ENCODE assay signal across 28 cellular contexts in the genomic region with DNA sequence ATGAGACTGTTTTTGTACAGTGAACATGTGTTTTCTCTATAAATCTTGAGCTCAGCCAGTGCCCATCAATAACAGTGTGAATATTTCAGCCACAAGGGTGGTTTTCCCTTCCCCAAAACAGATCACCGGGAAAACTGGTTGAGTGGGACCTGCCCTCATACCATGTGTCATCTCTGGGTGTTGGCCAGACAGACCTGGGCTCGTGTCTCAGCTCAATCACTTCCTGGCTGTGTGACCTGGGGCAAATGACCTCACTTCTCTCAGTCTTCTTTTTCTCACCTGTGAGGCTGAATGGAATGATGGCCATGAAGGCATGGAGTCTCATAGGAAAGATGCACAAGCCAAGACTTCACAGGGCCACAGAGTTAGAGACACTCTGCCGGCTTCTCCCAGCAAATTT.
A peak's percentile ranks its signal among the peaks of the same experiment; 100 is the strongest.
DNase-seq lines count a peak whose midpoint lies in the region; ATAC-seq and TF ChIP-seq lines count a peak whose summit lies in the region.
"Had no signal": no experiment of that assay in that cellular context is flagged by ENCODE, and none has a peak within 500 bp of the region (broad histone marks: within the 10 kb centered on the region; RNA-seq: fewer than 3 reads in every experiment).

No MANE protein-coding gene starts in this region.

- H3K9me3 ChIP-seq in neural progenitor cell (ENCODE audit: low read depth) (peaks cover 2% of the 10 kb centered on the region), aorta (ENCODE audit: control insufficient read depth, low read length) (no peaks in the 10 kb centered on the region)
- H3K9me3 ChIP-seq: ovary had no signal

- H3K27ac ChIP-seq in angular gyrus (ENCODE audit: low read depth, low read length), result peak overlapping the region; percentile 76
- H3K27ac ChIP-seq in neural progenitor cell, result no peak overlapping the region
- H3K27ac ChIP-seq in aorta (ENCODE audit: low read depth in 1 of 2, low read length in 2 of 2), result no peak overlapping the region
- H3K27ac ChIP-seq: A549, brain microvascular endothelial cell, ovary, SK-N-MC had no signal

- TF ChIP-seq CTCF in neural progenitor cell (IDR thresholded peaks at IDR 0.05), result no peak

- H3K4me3 ChIP-seq in neural progenitor cell (no peak overlapping the region), aorta (ENCODE audit: low read length in 2 of 2) (no peak overlapping the region)
- H3K4me3 ChIP-seq: A549, K562, ovary, SK-N-MC had no signal

- peak; percentile 98 for ATAC-seq in esophagus mucosa
- ATAC-seq in aorta (ENCODE audit: low FRiP score), result no peak
- ATAC-seq: A549; K562; naive thymus-derived CD8-positive, alpha-beta T cell had no signal

- DNase-seq in ELR (ENCODE audit: low read depth) (peak; percentile 6), neural progenitor cell (ENCODE audit: low spot score) (no peak), aorta (no peak), NCI-H146 treated with DMSO at 0.1 percent for 48 hours (lab: John Stamatoyannopoulos, UW; ENCODE audit: unreplicated experiment) (no peak)
- DNase-seq in activated T-cell treated with anti-CD3 and anti-CD28 coated beads, Interleukin-2, amount 50 U/mL, for 24 hours, result no peak
- DNase-seq in activated effector memory CD4-positive, alpha-beta T cell treated with Interleukin-2 at 50 U/mL for 16 hours, result no peak
- DNase-seq: activated CD4-positive, alpha-beta T cell treated with anti-CD3 and anti-CD28 coated beads, Interleukin-2, amount 50 U/mL, for 48 hours; activated CD8-positive, alpha-beta memory T cell treated with anti-CD3 and anti-CD28 coated beads, Interleukin-2, amount 50 U/mL, for 4 hours; activated naive CD4-positive, alpha-beta T cell treated with anti-CD3 and anti-CD28 coated beads for 36 hours; AML-193; brain microvascular endothelial cell; CD4-positive, alpha-beta T cell; effector CD4-positive, alpha-beta T cell; erythroblast; head of caudate nucleus; naive thymus-derived CD8-positive, alpha-beta T cell; NCI-H1105; NCI-H187 treated with DMSO at 0.1 percent for 48 hours; NCI-H2171; ovary; stimulated activated CD4-positive, alpha-beta T cell treated with anti-CD3 and anti-CD28 coated beads, Interleukin-4, amount 100 ng/mL, for 24 hours had no signal

- H3K27ac Mint-ChIP-seq in neural progenitor cell, result peak overlapping the region; percentile 9
- no peak overlapping the region for H3K27ac Mint-ChIP-seq in activated T-cell treated with anti-CD3 and anti-CD28 coated beads, Interleukin-2, amount 50 U/mL, for 24 hours
- H3K27ac Mint-ChIP-seq: activated naive CD4-positive, alpha-beta T cell treated with anti-CD3 and anti-CD28 coated beads for 36 hours; activated T-helper 1 cell treated with anti-CD3 and anti-CD28 coated beads, Interleukin-12 subunit alpha, Interleukin-12 subunit beta, Interleukin-2, Interleukin-4 antibody, amounts not matched to agents 30 ng/mL and 10 ng/mL and 1 ng/mL, durations not matched to agents 14 hours and 24 hours and 36 hours; CD4-positive, alpha-beta T cell; naive thymus-derived CD8-positive, alpha-beta T cell; T-helper 1 cell treated with Interleukin-12 subunit alpha and Interleukin-12 subunit beta and Interleukin-4 antibody, amounts not matched to agents 30 μg/mL and 1 μg/mL, for 36 hours had no signal

- H3K36me3 Mint-ChIP-seq in neural progenitor cell, result peaks cover 7% of the 10 kb centered on the region
- H3K36me3 Mint-ChIP-seq in activated T-cell treated with anti-CD3 and anti-CD28 coated beads, Interleukin-2, amount 50 U/mL, for 24 hours (ENCODE audit: low read depth), result no peaks in the 10 kb centered on the region

- H2AFZ ChIP-seq in neural progenitor cell (replicated peaks), result no peak overlapping the region

- no peaks in the 10 kb centered on the region for H3K27me3 ChIP-seq in neural progenitor cell
- H3K27me3 ChIP-seq in aorta (ENCODE audit: control insufficient read depth in 1 of 2, insufficient read depth in 2 of 2, low read length in 1 of 2), result no peaks in the 10 kb centered on the region
- H3K27me3 ChIP-seq: brain microvascular endothelial cell, ovary had no signal

- H3K4me1 Mint-ChIP-seq in neural progenitor cell, result peaks cover 41% of the 10 kb centered on the region
- no peaks in the 10 kb centered on the region for H3K4me1 Mint-ChIP-seq in activated T-cell treated with anti-CD3 and anti-CD28 coated beads, Interleukin-2, amount 50 U/mL, for 24 hours (ENCODE audit: low read depth)
- H3K4me1 Mint-ChIP-seq: naive thymus-derived CD8-positive, alpha-beta T cell had no signal

- no peaks in the 10 kb centered on the region for H3K36me3 ChIP-seq in neural progenitor cell
- no peaks in the 10 kb centered on the region for H3K36me3 ChIP-seq in aorta (ENCODE audit: control insufficient read depth in 1 of 2, insufficient read depth in 2 of 2, low read length in 1 of 2)
- H3K36me3 ChIP-seq: brain microvascular endothelial cell, ovary had no signal

- no peak overlapping the region for H3K9ac ChIP-seq in neural progenitor cell

- H3K4me1 ChIP-seq in neural progenitor cell, result peaks cover 39% of the 10 kb centered on the region
- H3K4me1 ChIP-seq in aorta (ENCODE audit: control insufficient read depth in 1 of 2, insufficient read depth in 2 of 2, low read length in 2 of 2), result no peaks in the 10 kb centered on the region
- H3K4me1 ChIP-seq: A549 had no signal

- no peaks in the 10 kb centered on the region for H3K27me3 Mint-ChIP-seq in neural progenitor cell (ENCODE audit: insufficient read depth, low read depth)
- peaks cover 17% of the 10 kb centered on the region for H3K27me3 Mint-ChIP-seq in activated T-cell treated with anti-CD3 and anti-CD28 coated beads, Interleukin-2, amount 50 U/mL, for 24 hours

- peaks cover 3% of the 10 kb centered on the region for H3K9me3 Mint-ChIP-seq in neural progenitor cell
- peaks cover 3% of the 10 kb centered on the region for H3K9me3 Mint-ChIP-seq in activated T-cell treated with anti-CD3 and anti-CD28 coated beads, Interleukin-2, amount 50 U/mL, for 24 hours
- H3K9me3 Mint-ChIP-seq: activated naive CD4-positive, alpha-beta T cell treated with anti-CD3 and anti-CD28 coated beads for 36 hours had no signal

- intact Hi-C loops in aorta (cut with DNase I), result no loop called here

- H4K20me1 ChIP-seq in neural progenitor cell (ENCODE audit: low read depth), result peaks cover 6% of the 10 kb centered on the region

- no peak overlapping the region for H3K4me3 Mint-ChIP-seq in neural progenitor cell
- no peak overlapping the region for H3K4me3 Mint-ChIP-seq in activated T-cell treated with anti-CD3 and anti-CD28 coated beads, Interleukin-2, amount 50 U/mL, for 24 hours
- H3K4me3 Mint-ChIP-seq: activated naive CD4-positive, alpha-beta T cell treated with anti-CD3 and anti-CD28 coated beads for 36 hours; activated T-helper 1 cell treated with anti-CD3 and anti-CD28 coated beads, Interleukin-12 subunit alpha, Interleukin-12 subunit beta, Interleukin-2, Interleukin-4 antibody, amounts not matched to agents 30 ng/mL and 10 ng/mL and 1 ng/mL, durations not matched to agents 14 hours and 24 hours and 36 hours; CD4-positive, alpha-beta T cell; naive thymus-derived CD8-positive, alpha-beta T cell; T-helper 1 cell treated with Interleukin-12 subunit alpha and Interleukin-12 subunit beta and Interleukin-4 antibody, amounts not matched to agents 30 μg/mL and 1 μg/mL, for 36 hours had no signal

- WGBS in aorta, 2 donors, result 91 to 92% methylated on average over 3 of the region's 3 CpGs

- peaks cover 6% of the 10 kb centered on the region for H3K79me2 ChIP-seq in neural progenitor cell (ENCODE audit: low read depth)

- peaks cover 34% of the 10 kb centered on the region for H3F3A ChIP-seq in neural progenitor cell (ENCODE audit: low read depth)

- no peak overlapping the region for H3K4me2 ChIP-seq in neural progenitor cell
- H3K4me2 ChIP-seq: A549 had no signal
